In the genomic region with DNA sequence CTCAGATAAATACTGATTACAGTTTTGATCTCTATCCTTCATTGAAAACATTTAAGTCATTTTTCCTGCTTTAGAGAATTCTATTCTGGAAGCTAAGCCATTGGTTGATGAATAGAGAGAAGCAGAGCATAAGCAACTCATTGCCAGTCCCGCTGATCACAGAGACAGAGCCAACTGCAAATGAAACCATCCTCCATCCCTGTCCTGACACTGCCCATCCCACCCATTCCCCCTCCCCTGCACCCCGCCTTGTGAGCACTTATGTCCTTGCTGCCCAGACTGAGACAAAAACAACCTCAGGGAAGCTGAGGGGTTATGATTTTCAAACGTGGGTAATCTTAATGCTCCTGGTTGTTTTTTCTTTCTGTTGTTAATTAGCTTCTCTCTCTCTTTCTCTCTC, we compare ENCODE assay signal across 1 cellular context.
TF ChIP-seq lines count a peak whose summit lies in the region.

No MANE protein-coding gene starts in this region.

TF ChIP-seq in WTC11, 78 proteins besides CTCF, POLR2A, EP300 and RAD21 (continued from another document):
- TF ChIP-seq, protein P1, sequence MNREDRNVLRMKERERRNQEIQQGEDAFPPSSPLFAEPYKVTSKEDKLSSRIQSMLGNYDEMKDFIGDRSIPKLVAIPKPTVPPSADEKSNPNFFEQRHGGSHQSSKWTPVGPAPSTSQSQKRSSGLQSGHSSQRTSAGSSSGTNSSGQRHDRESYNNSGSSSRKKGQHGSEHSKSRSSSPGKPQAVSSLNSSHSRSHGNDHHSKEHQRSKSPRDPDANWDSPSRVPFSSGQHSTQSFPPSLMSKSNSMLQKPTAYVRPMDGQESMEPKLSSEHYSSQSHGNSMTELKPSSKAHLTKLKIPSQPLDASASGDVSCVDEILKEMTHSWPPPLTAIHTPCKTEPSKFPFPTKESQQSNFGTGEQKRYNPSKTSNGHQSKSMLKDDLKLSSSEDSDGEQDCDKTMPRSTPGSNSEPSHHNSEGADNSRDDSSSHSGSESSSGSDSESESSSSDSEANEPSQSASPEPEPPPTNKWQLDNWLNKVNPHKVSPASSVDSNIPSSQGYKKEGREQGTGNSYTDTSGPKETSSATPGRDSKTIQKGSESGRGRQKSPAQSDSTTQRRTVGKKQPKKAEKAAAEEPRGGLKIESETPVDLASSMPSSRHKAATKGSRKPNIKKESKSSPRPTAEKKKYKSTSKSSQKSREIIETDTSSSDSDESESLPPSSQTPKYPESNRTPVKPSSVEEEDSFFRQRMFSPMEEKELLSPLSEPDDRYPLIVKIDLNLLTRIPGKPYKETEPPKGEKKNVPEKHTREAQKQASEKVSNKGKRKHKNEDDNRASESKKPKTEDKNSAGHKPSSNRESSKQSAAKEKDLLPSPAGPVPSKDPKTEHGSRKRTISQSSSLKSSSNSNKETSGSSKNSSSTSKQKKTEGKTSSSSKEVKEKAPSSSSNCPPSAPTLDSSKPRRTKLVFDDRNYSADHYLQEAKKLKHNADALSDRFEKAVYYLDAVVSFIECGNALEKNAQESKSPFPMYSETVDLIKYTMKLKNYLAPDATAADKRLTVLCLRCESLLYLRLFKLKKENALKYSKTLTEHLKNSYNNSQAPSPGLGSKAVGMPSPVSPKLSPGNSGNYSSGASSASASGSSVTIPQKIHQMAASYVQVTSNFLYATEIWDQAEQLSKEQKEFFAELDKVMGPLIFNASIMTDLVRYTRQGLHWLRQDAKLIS (CRISPR knock-in tag; IDR thresholded peaks at IDR 0.05; ENCODE audit: borderline replicate concordance): no peak
- TF ChIP-seq ZNF423 (CRISPR knock-in tag; IDR thresholded peaks at IDR 0.05): no peak
- TF ChIP-seq TEAD1 (CRISPR knock-in tag; IDR thresholded peaks at IDR 0.05): no peak
- no peak for TF ChIP-seq MXD4 (CRISPR knock-in tag; IDR thresholded peaks at IDR 0.05; ENCODE audit: borderline replicate concordance)
- TF ChIP-seq, protein P2, sequence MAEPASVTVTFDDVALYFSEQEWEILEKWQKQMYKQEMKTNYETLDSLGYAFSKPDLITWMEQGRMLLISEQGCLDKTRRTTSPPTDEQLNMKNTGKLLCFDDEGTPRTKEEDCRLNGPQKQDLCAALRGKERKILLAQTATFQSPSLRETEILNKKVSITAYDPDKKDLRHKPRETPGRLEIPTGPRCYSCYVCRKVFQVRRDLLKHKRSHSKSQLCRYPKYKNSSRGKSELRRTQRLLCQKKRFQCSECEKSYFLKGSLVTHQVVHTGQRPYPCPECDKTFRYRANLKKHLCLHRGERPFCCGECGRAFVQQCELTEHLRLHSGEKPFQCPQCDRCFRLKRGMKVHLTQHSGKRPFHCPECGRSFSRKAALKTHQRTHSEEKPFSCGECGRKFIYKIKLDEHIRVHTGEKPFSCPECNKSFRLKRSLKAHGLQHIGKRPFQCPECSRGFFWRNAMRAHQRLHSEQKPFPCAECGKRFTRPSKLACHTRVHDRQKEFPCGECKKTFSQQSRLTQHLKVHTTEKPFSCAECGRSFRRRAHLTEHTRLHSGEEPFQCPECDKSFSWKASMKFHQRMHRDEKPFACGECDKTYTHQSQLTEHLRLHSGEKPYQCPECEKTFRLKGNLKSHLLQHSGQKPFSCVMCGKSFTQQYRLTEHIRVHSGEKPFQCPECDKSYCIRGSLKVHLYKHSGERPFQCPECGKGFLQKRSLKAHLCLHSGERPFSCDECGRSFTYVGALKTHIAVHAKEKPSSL (CRISPR knock-in tag; conservative IDR thresholded peaks at IDR 0.05): no peak
- TF ChIP-seq, protein P3, sequence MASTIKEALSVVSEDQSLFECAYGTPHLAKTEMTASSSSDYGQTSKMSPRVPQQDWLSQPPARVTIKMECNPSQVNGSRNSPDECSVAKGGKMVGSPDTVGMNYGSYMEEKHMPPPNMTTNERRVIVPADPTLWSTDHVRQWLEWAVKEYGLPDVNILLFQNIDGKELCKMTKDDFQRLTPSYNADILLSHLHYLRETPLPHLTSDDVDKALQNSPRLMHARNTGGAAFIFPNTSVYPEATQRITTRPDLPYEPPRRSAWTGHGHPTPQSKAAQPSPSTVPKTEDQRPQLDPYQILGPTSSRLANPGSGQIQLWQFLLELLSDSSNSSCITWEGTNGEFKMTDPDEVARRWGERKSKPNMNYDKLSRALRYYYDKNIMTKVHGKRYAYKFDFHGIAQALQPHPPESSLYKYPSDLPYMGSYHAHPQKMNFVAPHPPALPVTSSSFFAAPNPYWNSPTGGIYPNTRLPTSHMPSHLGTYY (CRISPR knock-in tag; IDR thresholded peaks at IDR 0.05): no peak
- TF ChIP-seq NR1H2 (CRISPR knock-in tag; IDR thresholded peaks at IDR 0.05): no peak
- TF ChIP-seq, protein P4, sequence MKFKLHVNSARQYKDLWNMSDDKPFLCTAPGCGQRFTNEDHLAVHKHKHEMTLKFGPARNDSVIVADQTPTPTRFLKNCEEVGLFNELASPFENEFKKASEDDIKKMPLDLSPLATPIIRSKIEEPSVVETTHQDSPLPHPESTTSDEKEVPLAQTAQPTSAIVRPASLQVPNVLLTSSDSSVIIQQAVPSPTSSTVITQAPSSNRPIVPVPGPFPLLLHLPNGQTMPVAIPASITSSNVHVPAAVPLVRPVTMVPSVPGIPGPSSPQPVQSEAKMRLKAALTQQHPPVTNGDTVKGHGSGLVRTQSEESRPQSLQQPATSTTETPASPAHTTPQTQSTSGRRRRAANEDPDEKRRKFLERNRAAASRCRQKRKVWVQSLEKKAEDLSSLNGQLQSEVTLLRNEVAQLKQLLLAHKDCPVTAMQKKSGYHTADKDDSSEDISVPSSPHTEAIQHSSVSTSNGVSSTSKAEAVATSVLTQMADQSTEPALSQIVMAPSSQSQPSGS (CRISPR knock-in tag; IDR thresholded peaks at IDR 0.05; ENCODE audit: borderline replicate concordance, low read depth): no peak
- TF ChIP-seq TCF7 (CRISPR knock-in tag; IDR thresholded peaks at IDR 0.05; ENCODE audit: low read depth): no peak
- no peak for TF ChIP-seq ZNF232 (CRISPR knock-in tag; IDR thresholded peaks at IDR 0.05)
- TF ChIP-seq ZNF671 (CRISPR knock-in tag; IDR thresholded peaks at IDR 0.05): no peak
- TF ChIP-seq JAZF1 (CRISPR knock-in tag; IDR thresholded peaks at IDR 0.05): no peak
